Comparison of ENCODE assay signal across 18 cellular contexts in genomic region chr20:13701486-13701885, GRCh38.
A peak's percentile ranks its signal among the peaks of the same experiment; 100 is the strongest.
DNase-seq lines count a peak whose midpoint lies in the region; ATAC-seq and TF ChIP-seq lines count a peak whose summit lies in the region.
"Had no signal": no experiment of that assay in that cellular context is flagged by ENCODE, and none has a peak within 500 bp of the region (broad histone marks: within the 10 kb centered on the region; RNA-seq: fewer than 3 reads in every experiment).

No MANE protein-coding gene starts in this region.

- peak overlapping the region; percentile 25 to 43 for H3K27ac ChIP-seq in breast epithelium
- peak overlapping the region; percentile 55 to 76 for H3K27ac ChIP-seq in ascending aorta
- peak overlapping the region; percentile 71 to 87 for H3K27ac ChIP-seq in aorta (ENCODE audit: low read depth in 1 of 2, low read length in 2 of 2)
- H3K27ac ChIP-seq in hepatocyte, result no peak overlapping the region

- H3K36me3 ChIP-seq in breast epithelium (no peaks in the 10 kb centered on the region), ascending aorta (no peaks in the 10 kb centered on the region), aorta (ENCODE audit: control insufficient read depth in 1 of 2, insufficient read depth in 2 of 2, low read length in 1 of 2) (no peaks in the 10 kb centered on the region), hepatocyte (replicated peaks; ENCODE audit: insufficient read depth, low read depth) (no peaks in the 10 kb centered on the region)
- H3K36me3 ChIP-seq: HAP-1 had no signal

- no peaks in the 10 kb centered on the region for H3K9me2 ChIP-seq in hepatocyte (replicated peaks; ENCODE audit: insufficient read depth)

- no peaks in the 10 kb centered on the region for H3K79me2 ChIP-seq in hepatocyte

- H3K36me3 Mint-ChIP-seq in MCF 10A (ENCODE audit: insufficient read depth, unreplicated experiment), result no peaks in the 10 kb centered on the region
- H3K36me3 Mint-ChIP-seq in activated CD8-positive, alpha-beta memory T cell treated with anti-CD3 and anti-CD28 coated beads, Interleukin-2, amount 10 ng/mL, durations not matched to agents 7 days and 5 days, result no peaks in the 10 kb centered on the region
- H3K36me3 Mint-ChIP-seq: CD8-positive, alpha-beta T cell had no signal

- H2AFZ ChIP-seq in hepatocyte, result no peak overlapping the region

- no peaks in the 10 kb centered on the region for H3K4me1 Mint-ChIP-seq in MCF 10A (ENCODE audit: insufficient read depth, unreplicated experiment)
- H3K4me1 Mint-ChIP-seq in activated CD8-positive, alpha-beta memory T cell treated with anti-CD3 and anti-CD28 coated beads, Interleukin-2, amount 10 ng/mL, durations not matched to agents 7 days and 5 days, result no peaks in the 10 kb centered on the region
- H3K4me1 Mint-ChIP-seq: CD4-positive, CD25-positive, alpha-beta regulatory T cell had no signal

- H3K4me1 ChIP-seq in breast epithelium (no peaks in the 10 kb centered on the region), ascending aorta (peaks cover 0 to 19% of the 10 kb centered on the region in 2 donors), aorta (ENCODE audit: control insufficient read depth in 1 of 2, insufficient read depth in 2 of 2, low read length in 2 of 2) (peaks cover 0 to 2% of the 10 kb centered on the region in 2 donors), hepatocyte (ENCODE audit: insufficient read depth) (no peaks in the 10 kb centered on the region)
- H3K4me1 ChIP-seq: Caco-2 had no signal

- no peaks in the 10 kb centered on the region for H3K27me3 ChIP-seq in breast epithelium
- H3K27me3 ChIP-seq in ascending aorta, result no peaks in the 10 kb centered on the region
- H3K27me3 ChIP-seq in aorta (ENCODE audit: control insufficient read depth in 1 of 2, insufficient read depth in 2 of 2, low read length in 1 of 2), result no peaks in the 10 kb centered on the region
- no peaks in the 10 kb centered on the region for H3K27me3 ChIP-seq in hepatocyte

- no peaks in the 10 kb centered on the region for H4K20me1 ChIP-seq in hepatocyte (ENCODE audit: insufficient read depth, poor library complexity, severe bottlenecking)

- ATAC-seq in aorta (ENCODE audit: low FRiP score) (no peak), HG03571 (IDR thresholded peaks at IDR 0.05; ENCODE audit: unreplicated experiment) (no peak)
- no peak for ATAC-seq in activated CD8-positive, alpha-beta memory T cell treated with anti-CD3 and anti-CD28 coated beads, Interleukin-2, amount 10 ng/mL, durations not matched to agents 7 days and 5 days
- ATAC-seq: CD8-positive, alpha-beta T cell had no signal

- H3K4me3 Mint-ChIP-seq in MCF 10A (ENCODE audit: unreplicated experiment), result no peak overlapping the region
- no peak overlapping the region for H3K4me3 Mint-ChIP-seq in activated CD8-positive, alpha-beta memory T cell treated with anti-CD3 and anti-CD28 coated beads, Interleukin-2, amount 10 ng/mL, durations not matched to agents 7 days and 5 days
- H3K4me3 Mint-ChIP-seq: CD8-positive, alpha-beta T cell; HFFc6 had no signal

- no peak for TF ChIP-seq POLR2A in breast epithelium (IDR thresholded peaks at IDR 0.05)

- H3K4me2 ChIP-seq in hepatocyte, result no peak overlapping the region

- CTCF ChIA-PET in MCF 10A (lab: Yijun Ruan, JAX), result interaction anchor here (0.6 to 1.0 kb wide), 3 partner anchors 8 to 250 kb away, joined by 3 to 4 read pairs (median 3); no protein-coding TSS in a partner anchor
- CTCF ChIA-PET in activated CD8-positive, alpha-beta memory T cell treated with anti-CD3 and anti-CD28 coated beads, Interleukin-2, amount 10 ng/mL, durations not matched to agents 7 days and 5 days (lab: Charles Lee), result no interaction called here

- DNase-seq in breast epithelium (ENCODE audit: low spot score in 2 of 2) (no peak), MCF 10A (ENCODE audit: unreplicated experiment) (no peak), LNCaP clone FGC (ENCODE audit: low read depth) (peak; percentile 79), ascending aorta (ENCODE audit: low spot score in 2 of 2) (no peak), aorta (no peak), hepatocyte (ENCODE audit: low spot score) (no peak)
- no peak for DNase-seq in activated CD8-positive, alpha-beta memory T cell treated with anti-CD3 and anti-CD28 coated beads, Interleukin-2, amount 10 ng/mL, durations not matched to agents 7 days and 5 days
- DNase-seq: C1 segment of cervical spinal cord; Caco-2; CD4-positive, CD25-positive, alpha-beta regulatory T cell; CD8-positive, alpha-beta T cell; DMS153; EL; GF-D8; GOT3; HFFc6 had no signal

- H3K9me3 ChIP-seq in breast epithelium (no peaks in the 10 kb centered on the region), ascending aorta (no peaks in the 10 kb centered on the region), aorta (ENCODE audit: control insufficient read depth, low read length) (no peaks in the 10 kb centered on the region), hepatocyte (ENCODE audit: low read depth) (no peaks in the 10 kb centered on the region)
- H3K9me3 ChIP-seq: Caco-2, HAP-1 had no signal

- POLR2A ChIA-PET in MCF 10A (lab: Yijun Ruan, JAX), result no interaction called here

- intact Hi-C loops in breast epithelium (cut with DNase I; ENCODE audit: low total_unique reads) (no loop called here), MCF 10A (cut with micrococcal nuclease) (loop anchor here (5.0 kb wide), 1 partner anchor 729 kb away; no protein-coding TSS in a partner anchor), ascending aorta (cut with DNase I) (loop anchor here (2.0 kb wide), 2 partner anchors 31 to 35 kb away; no protein-coding TSS in a partner anchor), aorta (cut with DNase I) (loop anchor here (5.0 kb wide), 2 partner anchors 36 to 41 kb away; no protein-coding TSS in a partner anchor)

- no peaks in the 10 kb centered on the region for H3K9me3 Mint-ChIP-seq in MCF 10A (ENCODE audit: unreplicated experiment)
- H3K9me3 Mint-ChIP-seq in activated CD8-positive, alpha-beta memory T cell treated with anti-CD3 and anti-CD28 coated beads, Interleukin-2, amount 10 ng/mL, durations not matched to agents 7 days and 5 days (ENCODE audit: low read depth), result no peaks in the 10 kb centered on the region
- H3K9me3 Mint-ChIP-seq: CD8-positive, alpha-beta T cell; HFFc6 had no signal

- no peak overlapping the region for H3K4me3 ChIP-seq in breast epithelium
- no peak overlapping the region for H3K4me3 ChIP-seq in LNCaP clone FGC (ENCODE audit: low read depth, low read length)
- H3K4me3 ChIP-seq in ascending aorta, result no peak overlapping the region
- no peak overlapping the region for H3K4me3 ChIP-seq in aorta (ENCODE audit: low read length in 2 of 2)
- no peak overlapping the region for H3K4me3 ChIP-seq in hepatocyte
- H3K4me3 ChIP-seq: HAP-1 had no signal

- no TSS peak for BruUV-seq in MCF 10A (replicated peaks; lab: Mats Ljungman, UMichigan)

- TF ChIP-seq CTCF in breast epithelium (IDR thresholded peaks at IDR 0.05) (no peak), MCF 10A (IDR thresholded peaks at IDR 0.05; ENCODE audit: unreplicated experiment) (no peak), LNCaP clone FGC (IDR thresholded peaks at IDR 0.05; ENCODE audit: control insufficient read depth, extremely low read depth, insufficient read depth) (no peak), ascending aorta (IDR thresholded peaks at IDR 0.05) (no peak), hepatocyte (IDR thresholded peaks at IDR 0.05; ENCODE audit: poor library complexity) (no peak)

- H3K27me3 Mint-ChIP-seq in MCF 10A (ENCODE audit: insufficient read depth, unreplicated experiment), result no peaks in the 10 kb centered on the region
- peaks cover 15% of the 10 kb centered on the region for H3K27me3 Mint-ChIP-seq in activated CD8-positive, alpha-beta memory T cell treated with anti-CD3 and anti-CD28 coated beads, Interleukin-2, amount 10 ng/mL, durations not matched to agents 7 days and 5 days
- H3K27me3 Mint-ChIP-seq: CD4-positive, CD25-positive, alpha-beta regulatory T cell had no signal

- H3K27ac Mint-ChIP-seq in MCF 10A (ENCODE audit: low read depth, unreplicated experiment), result no peak overlapping the region
- no peak overlapping the region for H3K27ac Mint-ChIP-seq in activated CD8-positive, alpha-beta memory T cell treated with anti-CD3 and anti-CD28 coated beads, Interleukin-2, amount 10 ng/mL, durations not matched to agents 7 days and 5 days
- H3K27ac Mint-ChIP-seq: CD4-positive, CD25-positive, alpha-beta regulatory T cell; CD8-positive, alpha-beta T cell; HFFc6 had no signal
